In genomic region chr2:229096667-229097066, GRCh38 we compare ENCODE assay signal across 19 cellular contexts.
A peak's percentile ranks its signal among the peaks of the same experiment; 100 is the strongest.
DNase-seq lines count a peak whose midpoint lies in the region; ATAC-seq, FAIRE-seq and TF ChIP-seq lines count a peak whose summit lies in the region.
"Had no signal": no experiment of that assay in that cellular context is flagged by ENCODE, and none has a peak within 500 bp of the region (broad histone marks: within the 10 kb centered on the region; RNA-seq: fewer than 3 reads in every experiment).

No MANE protein-coding gene starts in this region.

- no peak for TF ChIP-seq CTCF in A549 (IDR thresholded peaks at IDR 0.05)
- TF ChIP-seq CTCF in brain (conservative IDR thresholded peaks at IDR 0.05), result no peak
- TF ChIP-seq CTCF in D721Med (IDR thresholded peaks at IDR 0.05; ENCODE audit: insufficient read depth, missing control alignments), result no peak

- DNase-seq in A549 (ENCODE audit: low read depth in 1 of 2, low spot score in 1 of 2) (no peak), HT1080 (ENCODE audit: low read depth) (peak; percentile 23), left kidney (ENCODE audit: low read depth, low spot score) (peak; percentile 28), D721Med (ENCODE audit: insufficient read length, low spot score) (no peak), NCI-H1105 treated with DMSO at 0.1 percent for 48 hours (lab: John Stamatoyannopoulos, UW) (no peak), NCI-H1436 (lab: John Stamatoyannopoulos, UW) (no peak), SHP77 (lab: John Stamatoyannopoulos, UW) (no peak)
- DNase-seq: ACHN; Calu3; CD4-positive, alpha-beta T cell; KBM-7; NCI-H1048; NCI-H187; PC-9; SK-N-SH had no signal

- POLR2A ChIA-PET in A549 (lab: Yijun Ruan, JAX), result no interaction called here

- no peak for TF ChIP-seq EP300 in A549 (IDR thresholded peaks at IDR 0.05)

- FAIRE-seq in A549 (lab: Jason Lieb, UNC), result no peak
- no peak for FAIRE-seq in D721Med (lab: Jason Lieb, UNC)
- FAIRE-seq: H1 had no signal

- no peaks in the 10 kb centered on the region for H3K9me3 ChIP-seq in A549
- H3K9me3 ChIP-seq: SK-N-SH had no signal

- ATAC-seq in A549, result no peak

- H3K4me1 ChIP-seq in A549, result no peaks in the 10 kb centered on the region

- H3K4me3 ChIP-seq in A549, result no peak overlapping the region
- H3K4me3 ChIP-seq: PC-9 had no signal

- CTCF ChIA-PET in A549 (lab: Yijun Ruan, JAX), result interaction anchor here (1.2 to 1.3 kb wide), 2 partner anchors 9 to 12 kb away, joined by 3 read pairs; no protein-coding TSS in a partner anchor

- WGBS in A549 (ENCODE audit: missing lambda C conversion rate), result 3% methylated on average over 3 of the region's 3 CpGs

- H3K27ac Mint-ChIP-seq in brain, result peak overlapping the region in 3 of 5 experiments; percentile 12 to 91 (median 74)
- H3K27ac Mint-ChIP-seq: B cell; CD4-positive, alpha-beta T cell had no signal

- peaks cover 29% of the 10 kb centered on the region for H3K4me1 Mint-ChIP-seq in brain
- H3K4me1 Mint-ChIP-seq: B cell had no signal

- no peak overlapping the region for H3K27ac ChIP-seq in A549
- H3K27ac ChIP-seq: HL-60, PC-9 had no signal

- peaks cover 0 to 5% (median 0%) of the 10 kb centered on the region in 5 experiments for H3K9me3 Mint-ChIP-seq in brain

- no peak overlapping the region for H3K4me3 Mint-ChIP-seq in brain
- H3K4me3 Mint-ChIP-seq: B cell; CD4-positive, alpha-beta T cell had no signal

- H3K36me3 Mint-ChIP-seq in brain, result peaks cover 9% of the 10 kb centered on the region

- TF ChIP-seq POLR2A in A549 (IDR thresholded peaks at IDR 0.05; ENCODE audit: low read length), result no peak

- 0 out of 3 replicates have a peak overlapping the region, but pooled peaks have one; percentile 22 for H3K4me2 ChIP-seq in A549
- H3K4me2 ChIP-seq: PC-9, SK-N-SH had no signal

- TF ChIP-seq RAD21 in A549 (conservative IDR thresholded peaks at IDR 0.05 in 1 of 2, IDR thresholded peaks at IDR 0.05 in 1 of 2), result no peak

- H3K27me3 Mint-ChIP-seq in brain, result no peaks in the 10 kb centered on the region
- H3K27me3 Mint-ChIP-seq: B cell; CD4-positive, alpha-beta T cell had no signal

TF ChIP-seq in A549, 52 proteins besides CTCF, POLR2A, EP300 and RAD21:
- no peak for TF ChIP-seq USF2 (IDR thresholded peaks at IDR 0.05)

Comparison
In these comparisons a context has a peak if more than half of its experiments do, and no peak if none do; other contexts are left out.
1. DNase-seq: peak in HT1080 (single experiment) and left kidney (single experiment); none in A549 (0 of 2), D721Med (single experiment), NCI-H1105 treated with DMSO at 0.1 percent for 48 hours (single experiment), NCI-H1436 (single experiment) and SHP77 (0 of 2).